In genomic region chr6:33313709-33314514, GRCh38 we compare ENCODE assay signal across 1 cellular context.
TF ChIP-seq lines count a peak whose summit lies in the region.

Gene TAPBP, minus strand, starts transcription at chr6:33314078. Its CDS starts 37 bp downstream, at chr6:33314041.

TF ChIP-seq in K562, 482 proteins besides CTCF, POLR2A, EP300 and RAD21 (continued from another document and continues in another):
- TF ChIP-seq PRDM10 (IDR thresholded peaks at IDR 0.05; ENCODE audit: partially characterized antibody): no peak
- no peak for TF ChIP-seq ZNF507 (tag; conservative IDR thresholded peaks at IDR 0.05)
- no peak for TF ChIP-seq ZNF121 (CRISPR knock-in tag; conservative IDR thresholded peaks at IDR 0.05)
- no peak for TF ChIP-seq NR2C1 (IDR thresholded peaks at IDR 0.05)
- TF ChIP-seq NR2C1 (tag; IDR thresholded peaks at IDR 0.05): peak; percentile 18
- no peak for TF ChIP-seq TEAD4 (IDR thresholded peaks at IDR 0.05; ENCODE audit: low read length)
- no peak for TF ChIP-seq TEAD4 (CRISPR knock-in tag; IDR thresholded peaks at IDR 0.05; ENCODE audit: borderline replicate concordance)
- no peak for TF ChIP-seq SMARCA5 (IDR thresholded peaks at IDR 0.05)
- no peak for TF ChIP-seq ZBTB26 (CRISPR knock-in tag; IDR thresholded peaks at IDR 0.05)
- TF ChIP-seq CREM (IDR thresholded peaks at IDR 0.05; ENCODE audit: low read depth): peak; percentile 20; the same call in 1 of the 2 replicates
- no peak; the same call in 1 of the 2 replicates for TF ChIP-seq HOXB6 (CRISPR knock-in tag; IDR thresholded peaks at IDR 0.05; ENCODE audit: borderline replicate concordance)
- no peak for TF ChIP-seq CUX1 (CRISPR knock-in tag; IDR thresholded peaks at IDR 0.05)
- no peak for TF ChIP-seq NFE2 (IDR thresholded peaks at IDR 0.05; ENCODE audit: low read depth)
- TF ChIP-seq BCOR (IDR thresholded peaks at IDR 0.05): no peak
- TF ChIP-seq ZNF282 (CRISPR knock-in tag; IDR thresholded peaks at IDR 0.05): no peak
- no peak; the same call in 1 of the 2 replicates for TF ChIP-seq ZNF511 (CRISPR knock-in tag; IDR thresholded peaks at IDR 0.05)
- no peak for TF ChIP-seq ZNF239 (CRISPR knock-in tag; IDR thresholded peaks at IDR 0.05)
- TF ChIP-seq FIP1L1 (IDR thresholded peaks at IDR 0.05; ENCODE audit: low read depth, low read length, poor library complexity, severe bottlenecking): peak; percentile 47
- TF ChIP-seq HDAC2 (IDR thresholded peaks at IDR 0.05): no peak
- TF ChIP-seq ZNF655 (CRISPR knock-in tag; IDR thresholded peaks at IDR 0.05): no peak
- TF ChIP-seq SRSF9 (IDR thresholded peaks at IDR 0.05; ENCODE audit: borderline replicate concordance, low read depth, low read length): no peak
- no peak for TF ChIP-seq ZNF384 (IDR thresholded peaks at IDR 0.05; ENCODE audit: low read depth, low read length)
- peak; percentile 85 for TF ChIP-seq FOXM1 (IDR thresholded peaks at IDR 0.05; ENCODE audit: low read depth)
- 0 out of 2 replicates have a peak, but pooled peaks have one; percentile 10 for TF ChIP-seq FOXM1 (CRISPR knock-in tag; IDR thresholded peaks at IDR 0.05; ENCODE audit: low read depth)
- no peak for TF ChIP-seq ZBTB34 (CRISPR knock-in tag; IDR thresholded peaks at IDR 0.05)
- TF ChIP-seq EGR1 (conservative IDR thresholded peaks at IDR 0.05): no peak
- no peak for TF ChIP-seq ZNF274 (IDR thresholded peaks at IDR 0.05; ENCODE audit: borderline replicate concordance, low read depth, low read length)
- TF ChIP-seq STAG1 (CRISPR knock-in tag; IDR thresholded peaks at IDR 0.05; ENCODE audit: borderline replicate concordance): no peak
- no peak for TF ChIP-seq ZNF780A (CRISPR knock-in tag; IDR thresholded peaks at IDR 0.05)
- no peak for TF ChIP-seq ADNP (tag; IDR thresholded peaks at IDR 0.05)
- TF ChIP-seq ZNF324 (CRISPR knock-in tag; IDR thresholded peaks at IDR 0.05): no peak
- no peak for TF ChIP-seq ETV1 (tag; conservative IDR thresholded peaks at IDR 0.05; ENCODE audit: low read depth)
- peak; percentile 38; the same call in 1 of the 2 replicates for TF ChIP-seq ZNF644 (tag; IDR thresholded peaks at IDR 0.05; ENCODE audit: low read depth)
- no peak for TF ChIP-seq DPF2 (IDR thresholded peaks at IDR 0.05)
- TF ChIP-seq TAF1 (IDR thresholded peaks at IDR 0.05; ENCODE audit: control insufficient read depth, extremely low read depth, insufficient read depth, low read length, severe bottlenecking): peak; percentile 10
- TF ChIP-seq ZNF444 (CRISPR knock-in tag; IDR thresholded peaks at IDR 0.05): 0 out of 2 replicates have a peak, but pooled peaks have one; percentile 7
- TF ChIP-seq SNAPC5 (CRISPR knock-in tag; IDR thresholded peaks at IDR 0.05): no peak
- peak; percentile 5 for TF ChIP-seq BRD9 (IDR thresholded peaks at IDR 0.05; ENCODE audit: low read depth, partially characterized antibody)
- TF ChIP-seq NKRF (IDR thresholded peaks at IDR 0.05; ENCODE audit: borderline replicate concordance): 0 out of 2 replicates have a peak, but pooled peaks have one; percentile 42
- TF ChIP-seq POLR2H (tag; IDR thresholded peaks at IDR 0.05; ENCODE audit: low read depth): 0 out of 2 replicates have a peak, but pooled peaks have one; percentile 7
- TF ChIP-seq ZNF143 (CRISPR knock-in tag; IDR thresholded peaks at IDR 0.05): 0 out of 2 replicates have a peak, but pooled peaks have one; percentile 35
- peak; percentile 37 for TF ChIP-seq PHF20 (IDR thresholded peaks at IDR 0.05; ENCODE audit: partially characterized antibody)
- peak; percentile 17; the same call in 1 of the 2 replicates for TF ChIP-seq MTA3 (IDR thresholded peaks at IDR 0.05; ENCODE audit: borderline replicate concordance)
- TF ChIP-seq UBTF (IDR thresholded peaks at IDR 0.05; ENCODE audit: borderline replicate concordance in 1 of 2, low read depth in 2 of 2, low read length in 2 of 2): peak in 1 of 2 experiments; percentile 67; a peak in 2 of 4 replicates
- TF ChIP-seq BCL6 (CRISPR knock-in tag; IDR thresholded peaks at IDR 0.05): no peak
- no peak for TF ChIP-seq ATF2 (CRISPR knock-in tag; IDR thresholded peaks at IDR 0.05)
